23 cellular contexts compared by ENCODE assay signal in the genomic region with DNA sequence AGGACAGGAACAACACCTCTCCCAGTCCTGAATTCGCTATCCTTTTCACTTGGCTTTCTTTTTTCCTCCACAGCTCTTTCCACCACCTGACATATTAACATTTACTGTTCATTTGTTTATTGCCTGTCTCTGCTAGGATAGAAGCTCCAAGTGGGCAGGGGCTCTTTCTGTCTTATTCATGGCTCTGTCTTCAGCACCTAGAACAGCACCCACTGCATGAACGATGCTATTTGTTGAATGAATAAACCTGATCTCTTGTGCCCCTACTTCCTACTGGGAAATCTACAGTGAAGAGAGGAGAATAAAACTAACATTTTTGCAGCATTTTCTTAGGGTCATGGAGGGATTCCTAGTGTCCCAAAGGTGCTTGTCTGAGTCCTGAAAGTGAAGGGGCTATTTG. TPM values are rescaled to one million over a fixed set of nuclear protein-coding genes. Genes with fewer than 3 reads are reported as not detected.
DNase-seq lines count a peak whose midpoint lies in the region; ATAC-seq, FAIRE-seq and TF ChIP-seq lines count a peak whose summit lies in the region.
"Had no signal": no experiment of that assay in that cellular context is flagged by ENCODE, and none has a peak within 500 bp of the region (broad histone marks: within the 10 kb centered on the region; RNA-seq: fewer than 3 reads in every experiment).

No MANE protein-coding gene starts in this region.

- intact Hi-C loops in lower lobe of right lung (cut with DNase I), result no loop called here

- H3K4me1 ChIP-seq in HEK293 (ENCODE audit: control insufficient read depth, insufficient read depth, low read length) (0 out of 2 replicates have a peak, but pooled peaks cover 5% of the 10 kb centered on the region), lower lobe of right lung (peaks cover 13% of the 10 kb centered on the region)
- H3K4me1 ChIP-seq: parathyroid adenoma had no signal

- H3K4me3 ChIP-seq in HEK293 (ENCODE audit: low read depth, low read length) (no peak overlapping the region), choroid plexus epithelial cell (ENCODE audit: low read depth, low read length) (no peak overlapping the region), lower lobe of right lung (no peak overlapping the region), MG63 (no peak overlapping the region)

- H3K9me3 ChIP-seq in HEK293 (ENCODE audit: control insufficient read depth, insufficient read depth, low read depth, low read length) (no peaks in the 10 kb centered on the region), lower lobe of right lung (no peaks in the 10 kb centered on the region), MG63 (no peaks in the 10 kb centered on the region; the same call in 1 of the 2 replicates)

- POLR2A ChIA-PET in HEK293 (lab: Yijun Ruan, JAX), result no interaction called here

- CTCF ChIA-PET in HEK293 (lab: Yijun Ruan, JAX), result interaction anchor here (0.6 to 5.4 kb wide), 5 partner anchors 60 to 296 kb away, joined by 3 to 70 read pairs (median 4); no protein-coding TSS in a partner anchor

- H3K27ac ChIP-seq in HEK293 (ENCODE audit: extremely low read depth, low read depth, low read length), result no peak overlapping the region
- no peak overlapping the region for H3K27ac ChIP-seq in lower lobe of right lung
- H3K27ac ChIP-seq: parathyroid adenoma, VCaP had no signal

- peak; percentile 15; the same call in 1 of the 3 replicates for ATAC-seq in SK-N-SH treated with all-trans-retinoic acid at 6 μM for 48 hours
- no peak for ATAC-seq in lower lobe of right lung
- ATAC-seq: CD8-positive, alpha-beta T cell; naive thymus-derived CD4-positive, alpha-beta T cell; Right ventricle myocardium inferior; sciatic nerve; T-cell had no signal

- no peak for TF ChIP-seq CTCF in HEK293 (tag by site-specific recombination; IDR thresholded peaks at IDR 0.05)
- TF ChIP-seq CTCF in choroid plexus epithelial cell (conservative IDR thresholded peaks at IDR 0.05; ENCODE audit: low read depth, low read length), result no peak
- no peak for TF ChIP-seq CTCF in lower lobe of right lung (IDR thresholded peaks at IDR 0.05)

- FAIRE-seq in GM12892 (lab: Jason Lieb, UNC), result no peak
- FAIRE-seq: bronchial epithelial cell, kidney had no signal

- DNase-seq in choroid plexus epithelial cell (ENCODE audit: low read depth) (peak; percentile 49), myocyte (ENCODE audit: low read depth) (peak; percentile 33), lower lobe of right lung (no peak), GM12892 (ENCODE audit: insufficient read length) (no peak), MG63 (no peak)
- DNase-seq: activated CD8-positive, alpha-beta memory T cell treated with anti-CD3 and anti-CD28 coated beads, Interleukin-2, amount 50 U/mL, for 48 hours; activated effector memory CD4-positive, alpha-beta T cell treated with Interleukin-2 at 50 U/mL for 16 hours; DMS53; foreskin melanocyte; H9; hippocampal formation; kidney; naive thymus-derived CD4-positive, alpha-beta T cell; NCI-H146; T-cell had no signal

- TF ChIP-seq POLR2A in GM12892 (IDR thresholded peaks at IDR 0.05; ENCODE audit: low read depth, low read length), result no peak

- no peaks in the 10 kb centered on the region for H3K36me3 ChIP-seq in HEK293 (ENCODE audit: control insufficient read depth in 2 of 2, insufficient read depth in 1 of 2, low read length in 2 of 2)
- H3K36me3 ChIP-seq in lower lobe of right lung, result no peaks in the 10 kb centered on the region
- no peaks in the 10 kb centered on the region for H3K36me3 ChIP-seq in MG63

- peaks cover 4% of the 10 kb centered on the region for H3K27me3 ChIP-seq in lower lobe of right lung (ENCODE audit: low read depth)
- no peaks in the 10 kb centered on the region for H3K27me3 ChIP-seq in MG63

TF ChIP-seq in HEK293, 187 proteins besides CTCF, POLR2A, EP300 and RAD21:
- TF ChIP-seq, protein P1, sequence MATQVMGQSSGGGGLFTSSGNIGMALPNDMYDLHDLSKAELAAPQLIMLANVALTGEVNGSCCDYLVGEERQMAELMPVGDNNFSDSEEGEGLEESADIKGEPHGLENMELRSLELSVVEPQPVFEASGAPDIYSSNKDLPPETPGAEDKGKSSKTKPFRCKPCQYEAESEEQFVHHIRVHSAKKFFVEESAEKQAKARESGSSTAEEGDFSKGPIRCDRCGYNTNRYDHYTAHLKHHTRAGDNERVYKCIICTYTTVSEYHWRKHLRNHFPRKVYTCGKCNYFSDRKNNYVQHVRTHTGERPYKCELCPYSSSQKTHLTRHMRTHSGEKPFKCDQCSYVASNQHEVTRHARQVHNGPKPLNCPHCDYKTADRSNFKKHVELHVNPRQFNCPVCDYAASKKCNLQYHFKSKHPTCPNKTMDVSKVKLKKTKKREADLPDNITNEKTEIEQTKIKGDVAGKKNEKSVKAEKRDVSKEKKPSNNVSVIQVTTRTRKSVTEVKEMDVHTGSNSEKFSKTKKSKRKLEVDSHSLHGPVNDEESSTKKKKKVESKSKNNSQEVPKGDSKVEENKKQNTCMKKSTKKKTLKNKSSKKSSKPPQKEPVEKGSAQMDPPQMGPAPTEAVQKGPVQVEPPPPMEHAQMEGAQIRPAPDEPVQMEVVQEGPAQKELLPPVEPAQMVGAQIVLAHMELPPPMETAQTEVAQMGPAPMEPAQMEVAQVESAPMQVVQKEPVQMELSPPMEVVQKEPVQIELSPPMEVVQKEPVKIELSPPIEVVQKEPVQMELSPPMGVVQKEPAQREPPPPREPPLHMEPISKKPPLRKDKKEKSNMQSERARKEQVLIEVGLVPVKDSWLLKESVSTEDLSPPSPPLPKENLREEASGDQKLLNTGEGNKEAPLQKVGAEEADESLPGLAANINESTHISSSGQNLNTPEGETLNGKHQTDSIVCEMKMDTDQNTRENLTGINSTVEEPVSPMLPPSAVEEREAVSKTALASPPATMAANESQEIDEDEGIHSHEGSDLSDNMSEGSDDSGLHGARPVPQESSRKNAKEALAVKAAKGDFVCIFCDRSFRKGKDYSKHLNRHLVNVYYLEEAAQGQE (tag by site-specific recombination; IDR thresholded peaks at IDR 0.05), result peak; percentile 90
- TF ChIP-seq, protein P2, sequence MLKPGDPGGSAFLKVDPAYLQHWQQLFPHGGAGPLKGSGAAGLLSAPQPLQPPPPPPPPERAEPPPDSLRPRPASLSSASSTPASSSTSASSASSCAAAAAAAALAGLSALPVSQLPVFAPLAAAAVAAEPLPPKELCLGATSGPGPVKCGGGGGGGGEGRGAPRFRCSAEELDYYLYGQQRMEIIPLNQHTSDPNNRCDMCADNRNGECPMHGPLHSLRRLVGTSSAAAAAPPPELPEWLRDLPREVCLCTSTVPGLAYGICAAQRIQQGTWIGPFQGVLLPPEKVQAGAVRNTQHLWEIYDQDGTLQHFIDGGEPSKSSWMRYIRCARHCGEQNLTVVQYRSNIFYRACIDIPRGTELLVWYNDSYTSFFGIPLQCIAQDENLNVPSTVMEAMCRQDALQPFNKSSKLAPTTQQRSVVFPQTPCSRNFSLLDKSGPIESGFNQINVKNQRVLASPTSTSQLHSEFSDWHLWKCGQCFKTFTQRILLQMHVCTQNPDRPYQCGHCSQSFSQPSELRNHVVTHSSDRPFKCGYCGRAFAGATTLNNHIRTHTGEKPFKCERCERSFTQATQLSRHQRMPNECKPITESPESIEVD (tag by site-specific recombination; IDR thresholded peaks at IDR 0.05), result no peak

TF ChIP-seq in SK-N-SH treated with all-trans-retinoic acid at 6 μM for 48 hours, 23 proteins besides CTCF, POLR2A, EP300 and RAD21:
- TF ChIP-seq, protein P3, sequence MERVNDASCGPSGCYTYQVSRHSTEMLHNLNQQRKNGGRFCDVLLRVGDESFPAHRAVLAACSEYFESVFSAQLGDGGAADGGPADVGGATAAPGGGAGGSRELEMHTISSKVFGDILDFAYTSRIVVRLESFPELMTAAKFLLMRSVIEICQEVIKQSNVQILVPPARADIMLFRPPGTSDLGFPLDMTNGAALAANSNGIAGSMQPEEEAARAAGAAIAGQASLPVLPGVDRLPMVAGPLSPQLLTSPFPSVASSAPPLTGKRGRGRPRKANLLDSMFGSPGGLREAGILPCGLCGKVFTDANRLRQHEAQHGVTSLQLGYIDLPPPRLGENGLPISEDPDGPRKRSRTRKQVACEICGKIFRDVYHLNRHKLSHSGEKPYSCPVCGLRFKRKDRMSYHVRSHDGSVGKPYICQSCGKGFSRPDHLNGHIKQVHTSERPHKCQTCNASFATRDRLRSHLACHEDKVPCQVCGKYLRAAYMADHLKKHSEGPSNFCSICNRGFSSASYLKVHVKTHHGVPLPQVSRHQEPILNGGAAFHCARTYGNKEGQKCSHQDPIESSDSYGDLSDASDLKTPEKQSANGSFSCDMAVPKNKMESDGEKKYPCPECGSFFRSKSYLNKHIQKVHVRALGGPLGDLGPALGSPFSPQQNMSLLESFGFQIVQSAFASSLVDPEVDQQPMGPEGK (CRISPR knock-in tag; IDR thresholded peaks at IDR 0.05; ENCODE audit: borderline replicate concordance), result no peak
- TF ChIP-seq, protein P4, sequence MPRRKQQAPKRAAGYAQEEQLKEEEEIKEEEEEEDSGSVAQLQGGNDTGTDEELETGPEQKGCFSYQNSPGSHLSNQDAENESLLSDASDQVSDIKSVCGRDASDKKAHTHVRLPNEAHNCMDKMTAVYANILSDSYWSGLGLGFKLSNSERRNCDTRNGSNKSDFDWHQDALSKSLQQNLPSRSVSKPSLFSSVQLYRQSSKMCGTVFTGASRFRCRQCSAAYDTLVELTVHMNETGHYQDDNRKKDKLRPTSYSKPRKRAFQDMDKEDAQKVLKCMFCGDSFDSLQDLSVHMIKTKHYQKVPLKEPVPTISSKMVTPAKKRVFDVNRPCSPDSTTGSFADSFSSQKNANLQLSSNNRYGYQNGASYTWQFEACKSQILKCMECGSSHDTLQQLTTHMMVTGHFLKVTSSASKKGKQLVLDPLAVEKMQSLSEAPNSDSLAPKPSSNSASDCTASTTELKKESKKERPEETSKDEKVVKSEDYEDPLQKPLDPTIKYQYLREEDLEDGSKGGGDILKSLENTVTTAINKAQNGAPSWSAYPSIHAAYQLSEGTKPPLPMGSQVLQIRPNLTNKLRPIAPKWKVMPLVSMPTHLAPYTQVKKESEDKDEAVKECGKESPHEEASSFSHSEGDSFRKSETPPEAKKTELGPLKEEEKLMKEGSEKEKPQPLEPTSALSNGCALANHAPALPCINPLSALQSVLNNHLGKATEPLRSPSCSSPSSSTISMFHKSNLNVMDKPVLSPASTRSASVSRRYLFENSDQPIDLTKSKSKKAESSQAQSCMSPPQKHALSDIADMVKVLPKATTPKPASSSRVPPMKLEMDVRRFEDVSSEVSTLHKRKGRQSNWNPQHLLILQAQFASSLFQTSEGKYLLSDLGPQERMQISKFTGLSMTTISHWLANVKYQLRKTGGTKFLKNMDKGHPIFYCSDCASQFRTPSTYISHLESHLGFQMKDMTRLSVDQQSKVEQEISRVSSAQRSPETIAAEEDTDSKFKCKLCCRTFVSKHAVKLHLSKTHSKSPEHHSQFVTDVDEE (CRISPR knock-in tag; IDR thresholded peaks at IDR 0.05), result no peak
- no peak for TF ChIP-seq TCF4 (CRISPR knock-in tag; IDR thresholded peaks at IDR 0.05; ENCODE audit: borderline replicate concordance)
TF ChIP-seq in SK-N-SH treated with all-trans-retinoic acid at 6 μM for 48 hours: peak in this region for 0.

RNA-seq across cellular contexts. Expression of a gene that starts 24.4 kb away (rescaled TPM):
- total RNA-seq in myocyte (0.86 and 1.2 TPM in 2 replicates), lower lobe of right lung (2.0 TPM)
- 1.5 TPM for polyA plus RNA-seq in myocyte (2012)
- 0.70 TPM for polyA plus RNA-seq in GM12892 (2012; ENCODE audit: missing spikeins)
- 0.20 and 0.33 TPM in 2 replicates for total RNA-seq in MG63 (2014; rRNA removed; shearing (Covaris generic); ENCODE audit: low replicate concordance)

Comparison
In these comparisons a context has a peak if more than half of its experiments do, and no peak if none do; other contexts are left out.
1. DNase-seq: peak in choroid plexus epithelial cell (single experiment) and myocyte (single experiment); none in lower lobe of right lung (single experiment), GM12892 (single experiment) and MG63 (single experiment).